In the genomic region with DNA sequence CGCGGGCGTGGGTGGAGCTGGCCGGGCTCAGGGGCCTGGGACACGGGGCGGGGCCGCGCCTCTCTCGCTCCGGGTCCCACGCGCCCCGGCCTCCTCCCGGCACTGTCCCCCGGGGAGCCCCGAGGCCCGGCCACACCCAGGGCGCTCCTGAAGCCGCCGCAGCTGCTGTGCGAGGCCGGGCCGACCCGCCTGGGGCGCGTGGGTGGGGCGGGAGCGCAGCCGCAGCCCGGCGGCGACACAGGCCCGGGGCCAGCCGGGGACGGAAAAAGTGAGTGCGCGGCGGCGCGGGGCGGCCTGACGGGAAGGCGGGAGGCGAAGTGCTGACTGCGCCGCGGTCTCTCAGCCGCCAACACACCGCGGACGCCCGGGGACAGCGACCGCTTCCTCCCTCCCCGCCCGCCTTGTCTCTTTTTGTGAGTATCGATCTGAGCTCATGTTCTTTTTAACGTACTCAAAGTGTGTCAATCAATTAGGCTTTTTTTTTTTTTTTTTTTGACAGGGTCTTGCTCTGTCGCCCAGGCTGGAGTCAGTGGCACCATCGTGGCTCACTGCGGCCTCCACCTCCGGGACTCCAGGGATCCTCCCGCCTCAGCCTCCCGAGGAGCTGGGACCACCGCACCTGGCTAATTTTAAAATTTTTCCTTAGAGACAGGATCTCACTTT, we compare ENCODE assay signal across 7 cellular contexts. TPM values are rescaled to one million over a fixed set of nuclear protein-coding genes. Genes with fewer than 3 reads are reported as not detected.
DNase-seq lines count a peak whose midpoint lies in the region; ATAC-seq and TF ChIP-seq lines count a peak whose summit lies in the region.

No MANE protein-coding gene starts in this region.

- no peaks in the 10 kb centered on the region for H3K9me3 ChIP-seq in left ventricle myocardium inferior (replicated peaks)
- H3K9me3 ChIP-seq in sigmoid colon: no peaks in the 10 kb centered on the region

- intact Hi-C loops in left ventricle myocardium inferior (cut with micrococcal nuclease): no loop called here
- intact Hi-C loops in sigmoid colon (cut with DNase I): no loop called here

- H3K4me1 Mint-ChIP-seq in activated naive CD4-positive, alpha-beta T cell treated with anti-CD3 and anti-CD28 coated beads, Interleukin-2, amount 50 U/mL, for 24 hours: peaks cover 31% of the 10 kb centered on the region

- H3K27ac ChIP-seq in left ventricle myocardium inferior (replicated peaks): peak overlapping the region; percentile 74
- peak overlapping the region; percentile 48 to 67 (median 59) for H3K27ac ChIP-seq in sigmoid colon

- H3K36me3 Mint-ChIP-seq in activated naive CD4-positive, alpha-beta T cell treated with anti-CD3 and anti-CD28 coated beads, Interleukin-2, amount 50 U/mL, for 24 hours: no peaks in the 10 kb centered on the region

- no peak for TF ChIP-seq POLR2A in sigmoid colon (IDR thresholded peaks at IDR 0.05)

- no peak for TF ChIP-seq EP300 in sigmoid colon (IDR thresholded peaks at IDR 0.05)

- H3K27me3 ChIP-seq in left ventricle myocardium inferior (ENCODE audit: low read depth) (no peaks in the 10 kb centered on the region), sigmoid colon (no peaks in the 10 kb centered on the region)

- H3K9me3 Mint-ChIP-seq in activated naive CD4-positive, alpha-beta T cell treated with anti-CD3 and anti-CD28 coated beads, Interleukin-2, amount 50 U/mL, for 24 hours: no peaks in the 10 kb centered on the region

- peak; percentile 77 for DNase-seq in RPMI8226
- peak; percentile 84 for DNase-seq in left ventricle myocardium inferior
- peak; percentile 89 for DNase-seq in sigmoid colon
- no peak for DNase-seq in GM19240 (ENCODE audit: insufficient read length, low spot score)

- H3K27me3 Mint-ChIP-seq in activated naive CD4-positive, alpha-beta T cell treated with anti-CD3 and anti-CD28 coated beads, Interleukin-2, amount 50 U/mL, for 24 hours: peaks cover 2% of the 10 kb centered on the region

- ATAC-seq in GM18517 (IDR thresholded peaks at IDR 0.05; ENCODE audit: unreplicated experiment): peak; percentile 57
- ATAC-seq in HG02885 (IDR thresholded peaks at IDR 0.05; ENCODE audit: poor library complexity, unreplicated experiment): peak; percentile 81

- WGBS in sigmoid colon, 2 donors: 2 to 4% methylated on average over 65 of the region's 65 CpGs

- TF ChIP-seq CTCF in left ventricle myocardium inferior (IDR thresholded peaks at IDR 0.05; ENCODE audit: borderline replicate concordance) (peak; percentile 51), sigmoid colon (IDR thresholded peaks at IDR 0.05) (no peak)

- H3K4me3 ChIP-seq in left ventricle myocardium inferior (peak overlapping the region; percentile 61), sigmoid colon (peak overlapping the region; percentile 10 to 48 (median 46))

- H3K4me1 ChIP-seq in left ventricle myocardium inferior: peaks cover 25% of the 10 kb centered on the region
- H3K4me1 ChIP-seq in sigmoid colon: peaks cover 0 to 9% (median 7%) of the 10 kb centered on the region in 4 donors

- H3K27ac Mint-ChIP-seq in activated naive CD4-positive, alpha-beta T cell treated with anti-CD3 and anti-CD28 coated beads, Interleukin-2, amount 50 U/mL, for 24 hours: peak overlapping the region; percentile 89

- peak overlapping the region; percentile 76 for H3K4me3 Mint-ChIP-seq in activated naive CD4-positive, alpha-beta T cell treated with anti-CD3 and anti-CD28 coated beads, Interleukin-2, amount 50 U/mL, for 24 hours

- no peaks in the 10 kb centered on the region for H3K36me3 ChIP-seq in left ventricle myocardium inferior
- H3K36me3 ChIP-seq in sigmoid colon: no peaks in the 10 kb centered on the region

RNA-seq across cellular contexts. Expression of a gene that starts 14.5 kb away (rescaled TPM):
- total RNA-seq in left ventricle myocardium inferior: 3.3 TPM
- under 1 TPM in 3 of 4 donors, not detected in 1; 0.14 to 0.99 (median 0.36) TPM for total RNA-seq in sigmoid colon
- 1 to 10 TPM in 1 of 3 donors, not detected in 2; 3.2 TPM for polyA plus RNA-seq in sigmoid colon

RNA-seq across cellular contexts. Expression of a gene that starts 25.3 kb away (rescaled TPM):
- total RNA-seq in left ventricle myocardium inferior (not detected), sigmoid colon (under 1 TPM in 1 of 4 donors, not detected in 3; 0.16 TPM)
- polyA plus RNA-seq in sigmoid colon: under 1 TPM in 1 of 3 donors, not detected in 2; 0.19 TPM

RNA-seq across cellular contexts. Expression of a gene that starts 35.2 kb away (rescaled TPM):
- total RNA-seq in left ventricle myocardium inferior: not detected
- 1 to 10 TPM in 1 of 4 donors, under 1 TPM in 2, not detected in 1; 0.36 to 3.6 (median 0.49) TPM for total RNA-seq in sigmoid colon
- 10 to 100 TPM; 16.3 to 66.1 (median 39.1) TPM for polyA plus RNA-seq in sigmoid colon
